ENCODE assay signal across 1 cellular context in the genomic region with DNA sequence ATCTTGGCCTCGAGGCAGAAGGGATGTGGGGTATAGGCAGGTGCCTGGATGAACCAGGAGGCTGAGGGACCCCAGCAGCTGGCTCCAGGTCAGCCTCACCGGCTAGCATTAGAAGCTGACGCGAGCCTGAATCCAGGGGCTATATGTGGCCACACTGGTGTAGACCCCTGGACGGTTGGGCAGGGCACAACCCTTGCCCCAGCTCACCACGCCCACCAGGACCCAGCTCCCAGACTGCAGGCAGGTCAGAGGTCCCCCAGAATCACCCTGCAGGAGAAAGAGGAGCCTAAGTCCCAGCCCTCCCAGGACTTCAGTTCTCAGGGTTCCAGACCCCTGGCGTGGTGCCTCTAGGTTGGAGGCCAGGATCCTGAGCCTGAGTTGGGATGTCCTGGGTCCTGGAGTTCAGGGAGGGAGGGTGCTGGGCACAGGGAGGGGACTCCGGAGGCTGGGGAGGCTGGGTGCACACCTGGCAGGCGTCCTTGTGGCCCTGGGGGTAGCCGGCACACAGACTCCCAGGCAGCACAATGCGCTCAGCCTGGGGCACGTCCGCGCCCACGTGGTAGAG.
TF ChIP-seq lines count a peak whose summit lies in the region.

No MANE protein-coding gene starts in this region.

TF ChIP-seq in HepG2, 621 proteins besides CTCF, POLR2A, EP300 and RAD21:
- no peak for TF ChIP-seq ZNF569 (CRISPR knock-in tag; IDR thresholded peaks at IDR 0.05; ENCODE audit: borderline replicate concordance)
- TF ChIP-seq, protein P1, sequence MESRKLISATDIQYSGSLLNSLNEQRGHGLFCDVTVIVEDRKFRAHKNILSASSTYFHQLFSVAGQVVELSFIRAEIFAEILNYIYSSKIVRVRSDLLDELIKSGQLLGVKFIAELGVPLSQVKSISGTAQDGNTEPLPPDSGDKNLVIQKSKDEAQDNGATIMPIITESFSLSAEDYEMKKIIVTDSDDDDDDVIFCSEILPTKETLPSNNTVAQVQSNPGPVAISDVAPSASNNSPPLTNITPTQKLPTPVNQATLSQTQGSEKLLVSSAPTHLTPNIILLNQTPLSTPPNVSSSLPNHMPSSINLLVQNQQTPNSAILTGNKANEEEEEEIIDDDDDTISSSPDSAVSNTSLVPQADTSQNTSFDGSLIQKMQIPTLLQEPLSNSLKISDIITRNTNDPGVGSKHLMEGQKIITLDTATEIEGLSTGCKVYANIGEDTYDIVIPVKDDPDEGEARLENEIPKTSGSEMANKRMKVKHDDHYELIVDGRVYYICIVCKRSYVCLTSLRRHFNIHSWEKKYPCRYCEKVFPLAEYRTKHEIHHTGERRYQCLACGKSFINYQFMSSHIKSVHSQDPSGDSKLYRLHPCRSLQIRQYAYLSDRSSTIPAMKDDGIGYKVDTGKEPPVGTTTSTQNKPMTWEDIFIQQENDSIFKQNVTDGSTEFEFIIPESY (CRISPR knock-in tag; IDR thresholded peaks at IDR 0.05): peak; percentile 40; the same call in 1 of the 2 replicates
- TF ChIP-seq, protein P2, sequence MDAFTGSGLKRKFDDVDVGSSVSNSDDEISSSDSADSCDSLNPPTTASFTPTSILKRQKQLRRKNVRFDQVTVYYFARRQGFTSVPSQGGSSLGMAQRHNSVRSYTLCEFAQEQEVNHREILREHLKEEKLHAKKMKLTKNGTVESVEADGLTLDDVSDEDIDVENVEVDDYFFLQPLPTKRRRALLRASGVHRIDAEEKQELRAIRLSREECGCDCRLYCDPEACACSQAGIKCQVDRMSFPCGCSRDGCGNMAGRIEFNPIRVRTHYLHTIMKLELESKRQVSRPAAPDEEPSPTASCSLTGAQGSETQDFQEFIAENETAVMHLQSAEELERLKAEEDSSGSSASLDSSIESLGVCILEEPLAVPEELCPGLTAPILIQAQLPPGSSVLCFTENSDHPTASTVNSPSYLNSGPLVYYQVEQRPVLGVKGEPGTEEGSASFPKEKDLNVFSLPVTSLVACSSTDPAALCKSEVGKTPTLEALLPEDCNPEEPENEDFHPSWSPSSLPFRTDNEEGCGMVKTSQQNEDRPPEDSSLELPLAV (CRISPR knock-in tag; conservative IDR thresholded peaks at IDR 0.05; ENCODE audit: low read depth): no peak
- TF ChIP-seq NPAS2 (CRISPR knock-in tag; IDR thresholded peaks at IDR 0.05; ENCODE audit: borderline replicate concordance): no peak
- no peak for TF ChIP-seq ATF7-NPFF (CRISPR knock-in tag; IDR thresholded peaks at IDR 0.05; ENCODE audit: low read depth)
- TF ChIP-seq ZC3H4 (CRISPR knock-in tag; IDR thresholded peaks at IDR 0.05; ENCODE audit: borderline replicate concordance): no peak
- TF ChIP-seq ZBTB8A (CRISPR knock-in tag; IDR thresholded peaks at IDR 0.05; ENCODE audit: borderline replicate concordance, low read depth): no peak
- TF ChIP-seq HNRNPL (IDR thresholded peaks at IDR 0.05; ENCODE audit: low read depth, low read length): no peak
TF ChIP-seq in HepG2: peak in this region for 1.
